10 cellular contexts compared by ENCODE assay signal in the genomic region with DNA sequence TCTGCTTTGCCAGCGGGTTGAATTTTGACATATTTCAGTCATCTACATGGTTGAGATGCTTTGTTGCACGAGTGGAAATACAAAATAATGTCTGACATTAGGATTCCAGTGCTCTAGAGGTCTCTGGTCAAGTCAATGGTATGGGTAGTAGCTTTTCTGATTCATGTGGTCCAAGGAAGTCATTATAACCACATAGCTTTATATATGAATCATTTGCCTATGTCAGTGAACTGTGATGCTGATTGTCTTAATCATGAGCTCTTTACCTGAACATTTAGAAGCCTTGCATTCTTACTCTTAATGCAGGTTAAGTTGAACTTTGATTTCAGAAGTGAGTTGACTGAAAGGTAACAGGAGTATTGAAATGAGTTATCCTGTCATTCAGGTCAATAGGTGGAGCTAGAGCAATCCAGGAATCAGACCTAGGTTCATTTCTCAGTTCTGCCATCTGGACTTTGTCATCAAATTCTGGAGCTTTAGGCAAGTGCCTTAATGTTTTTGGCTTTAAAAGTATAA. TPM values are rescaled to one million over a fixed set of nuclear protein-coding genes. Genes with fewer than 3 reads are reported as not detected.
DNase-seq lines count a peak whose midpoint lies in the region; ATAC-seq and TF ChIP-seq lines count a peak whose summit lies in the region.
"Had no signal": no experiment of that assay in that cellular context is flagged by ENCODE, and none has a peak within 500 bp of the region (broad histone marks: within the 10 kb centered on the region; RNA-seq: fewer than 3 reads in every experiment).

No MANE protein-coding gene starts in this region.

- peaks cover 64% of the 10 kb centered on the region for H3K4me1 ChIP-seq in left ventricle myocardium inferior
- H3K4me1 ChIP-seq in upper lobe of right lung, result peaks cover 24% of the 10 kb centered on the region

- intact Hi-C loops in left ventricle myocardium inferior (cut with micrococcal nuclease), result no loop called here
- intact Hi-C loops in Right ventricle myocardium inferior (cut with DNase I), result loop anchor here (5.0 kb wide), 1 partner anchor 53 kb away; no protein-coding TSS in a partner anchor
- intact Hi-C loops in upper lobe of right lung (cut with DNase I), result no loop called here
- intact Hi-C loops in posterior cingulate gyrus (cut with DNase I), result no loop called here

- ATAC-seq in Right ventricle myocardium inferior (no peak), esophagus mucosa (peak; percentile 15), upper lobe of right lung (no peak), GM21367 (IDR thresholded peaks at IDR 0.05; ENCODE audit: unreplicated experiment) (no peak)

- H3K9me3 ChIP-seq in left ventricle myocardium inferior (replicated peaks), result no peaks in the 10 kb centered on the region
- H3K9me3 ChIP-seq in upper lobe of right lung, result no peaks in the 10 kb centered on the region

- no peaks in the 10 kb centered on the region for H3K36me3 ChIP-seq in left ventricle myocardium inferior
- no peaks in the 10 kb centered on the region for H3K36me3 ChIP-seq in upper lobe of right lung

- H3K4me3 ChIP-seq in left ventricle myocardium inferior (no peak overlapping the region), upper lobe of right lung (no peak overlapping the region)

- H3K27me3 ChIP-seq in left ventricle myocardium inferior (ENCODE audit: low read depth) (no peaks in the 10 kb centered on the region), upper lobe of right lung (no peaks in the 10 kb centered on the region)

- H3K27ac ChIP-seq in left ventricle myocardium inferior (replicated peaks) (no peak overlapping the region), upper lobe of right lung (no peak overlapping the region)

- peak; percentile 44 for TF ChIP-seq CTCF in left ventricle myocardium inferior (IDR thresholded peaks at IDR 0.05; ENCODE audit: borderline replicate concordance)
- TF ChIP-seq CTCF in upper lobe of right lung (IDR thresholded peaks at IDR 0.05), result peak; percentile 15

- DNase-seq in left ventricle myocardium inferior, result no peak
- no peak for DNase-seq in Right ventricle myocardium inferior (ENCODE audit: missing footprints)
- DNase-seq in NCI-H226, result peak; percentile 76
- no peak for DNase-seq in upper lobe of right lung
- no peak for DNase-seq in posterior cingulate gyrus
- DNase-seq in UCSD-AML1 (lab: John Stamatoyannopoulos, UW; ENCODE audit: unreplicated experiment), result no peak
- DNase-seq: NCI-H748 treated with DMSO at 0.1 percent for 48 hours had no signal

RNA-seq across cellular contexts. Expression of a gene that starts 3.3 kb away (rescaled TPM):
- total RNA-seq in left ventricle myocardium inferior (32.7 TPM), Right ventricle myocardium inferior (29.5 TPM), esophagus mucosa (27.2 TPM), upper lobe of right lung (42.3 TPM)

RNA-seq across cellular contexts. Expression of a gene that starts 35.3 kb away (rescaled TPM):
- total RNA-seq in left ventricle myocardium inferior (0.38 TPM), Right ventricle myocardium inferior (not detected), esophagus mucosa (not detected), upper lobe of right lung (not detected)
- total RNA-seq: skeletal muscle tissue had no signal
